In the genomic region with DNA sequence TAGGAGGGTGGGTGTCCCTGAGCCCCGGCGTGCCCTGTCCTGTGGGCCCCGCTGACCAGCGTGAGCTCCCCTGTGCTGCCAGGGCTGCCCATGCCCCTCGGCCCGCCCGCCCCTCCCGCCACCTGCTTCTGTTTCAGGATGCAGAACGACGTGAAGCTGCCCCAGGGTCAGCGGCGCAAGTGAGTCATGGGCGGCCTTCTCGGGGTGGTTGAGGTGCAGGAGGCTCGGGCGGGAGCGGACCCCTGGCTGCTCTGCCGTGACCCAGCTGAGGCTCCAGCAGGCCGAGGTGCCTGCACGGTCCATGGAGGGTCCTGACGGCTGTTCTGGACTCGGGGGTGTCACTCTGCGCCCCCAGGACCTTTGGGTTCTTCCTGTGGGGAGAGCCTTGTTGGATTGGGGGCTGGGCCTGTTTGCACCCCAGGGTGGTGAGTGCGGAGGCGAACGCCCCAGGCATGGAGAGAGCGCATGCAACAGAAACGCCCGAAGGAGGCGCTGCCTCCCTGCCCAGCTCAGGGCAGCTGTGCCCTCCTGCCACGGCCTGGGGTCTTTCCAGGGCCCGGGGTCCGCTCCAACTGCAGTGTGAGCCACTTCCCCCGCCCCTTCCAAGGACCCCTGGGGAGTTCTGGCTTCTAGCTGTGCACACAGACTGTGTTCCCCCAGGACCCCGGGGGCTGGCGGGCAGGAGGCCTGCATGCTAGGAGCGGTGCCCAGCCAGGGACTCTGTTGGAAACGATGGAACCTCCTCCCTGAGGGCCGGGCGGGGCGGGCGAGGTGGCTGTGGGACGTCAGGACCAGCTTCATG, we compare ENCODE assay signal across 1 cellular context.
TF ChIP-seq lines count a peak whose summit lies in the region.

No MANE protein-coding gene starts in this region.

TF ChIP-seq in HepG2, 621 proteins besides CTCF, POLR2A, EP300 and RAD21:
- no peak for TF ChIP-seq ZNF607 (CRISPR knock-in tag; IDR thresholded peaks at IDR 0.05; ENCODE audit: borderline replicate concordance)
- TF ChIP-seq, protein P1, sequence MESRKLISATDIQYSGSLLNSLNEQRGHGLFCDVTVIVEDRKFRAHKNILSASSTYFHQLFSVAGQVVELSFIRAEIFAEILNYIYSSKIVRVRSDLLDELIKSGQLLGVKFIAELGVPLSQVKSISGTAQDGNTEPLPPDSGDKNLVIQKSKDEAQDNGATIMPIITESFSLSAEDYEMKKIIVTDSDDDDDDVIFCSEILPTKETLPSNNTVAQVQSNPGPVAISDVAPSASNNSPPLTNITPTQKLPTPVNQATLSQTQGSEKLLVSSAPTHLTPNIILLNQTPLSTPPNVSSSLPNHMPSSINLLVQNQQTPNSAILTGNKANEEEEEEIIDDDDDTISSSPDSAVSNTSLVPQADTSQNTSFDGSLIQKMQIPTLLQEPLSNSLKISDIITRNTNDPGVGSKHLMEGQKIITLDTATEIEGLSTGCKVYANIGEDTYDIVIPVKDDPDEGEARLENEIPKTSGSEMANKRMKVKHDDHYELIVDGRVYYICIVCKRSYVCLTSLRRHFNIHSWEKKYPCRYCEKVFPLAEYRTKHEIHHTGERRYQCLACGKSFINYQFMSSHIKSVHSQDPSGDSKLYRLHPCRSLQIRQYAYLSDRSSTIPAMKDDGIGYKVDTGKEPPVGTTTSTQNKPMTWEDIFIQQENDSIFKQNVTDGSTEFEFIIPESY (CRISPR knock-in tag; IDR thresholded peaks at IDR 0.05): peak; percentile 90
- no peak for TF ChIP-seq ZNF382 (CRISPR knock-in tag; IDR thresholded peaks at IDR 0.05; ENCODE audit: borderline replicate concordance)
- TF ChIP-seq ZFX (CRISPR knock-in tag; IDR thresholded peaks at IDR 0.05; ENCODE audit: low read depth): no peak
- no peak for TF ChIP-seq RFX1 (IDR thresholded peaks at IDR 0.05)
- no peak for TF ChIP-seq STAT5B (CRISPR knock-in tag; IDR thresholded peaks at IDR 0.05)
- peak; percentile 49 for TF ChIP-seq AGO2 (optimal IDR thresholded peaks at IDR 0.05; ENCODE audit: low read depth, low read length)
- TF ChIP-seq RBFOX2 (IDR thresholded peaks at IDR 0.05; ENCODE audit: low read depth, low read length): 0 out of 2 replicates have a peak, but pooled peaks have one; percentile 16
- no peak for TF ChIP-seq CBX1 (IDR thresholded peaks at IDR 0.05; ENCODE audit: low read depth)
- no peak for TF ChIP-seq ZNF383 (CRISPR knock-in tag; IDR thresholded peaks at IDR 0.05; ENCODE audit: borderline replicate concordance)
- TF ChIP-seq EZH2 (conservative IDR thresholded peaks at IDR 0.05; ENCODE audit: low read depth, low read length): no peak
- no peak for TF ChIP-seq HOXA5 (CRISPR knock-in tag; IDR thresholded peaks at IDR 0.05)
